17 cellular contexts compared by ENCODE assay signal in genomic region chr3:172293093-172293492, GRCh38.
"Had no signal": no experiment of that assay in that cellular context is flagged by ENCODE, and none has a peak within 500 bp of the region (broad histone marks: within the 10 kb centered on the region; RNA-seq: fewer than 3 reads in every experiment).

No MANE protein-coding gene starts in this region.

- H3K27me3 ChIP-seq: esophagus squamous epithelium, tibial artery, upper lobe of left lung, uterus had no signal

- H3K27ac Mint-ChIP-seq: memory B cell; mesothelial cell of epicardium; nephron; stimulated activated memory B cell treated with anti-CD40 and anti-IgM and Interleukin-4, amounts not matched to agents 10 μg/mL and 1 μg/mL and 100 μg/mL, for 72 hours; stimulated activated naive CD8-positive, alpha-beta T cell treated with anti-CD3 and anti-CD28 coated beads, Interleukin-15, Interleukin-2, amounts not matched to agents 100 ng/mL and 50 ng/mL, for 24 hours had no signal

- H3K4me3 Mint-ChIP-seq: memory B cell; mesothelial cell of epicardium; nephron; stimulated activated memory B cell treated with anti-CD40 and anti-IgM and Interleukin-4, amounts not matched to agents 10 μg/mL and 1 μg/mL and 100 μg/mL, for 72 hours; stimulated activated naive CD8-positive, alpha-beta T cell treated with anti-CD3 and anti-CD28 coated beads, Interleukin-15, Interleukin-2, amounts not matched to agents 100 ng/mL and 50 ng/mL, for 24 hours had no signal

- H3K4me1 ChIP-seq: uterus had no signal

- H3K9me3 ChIP-seq: esophagus squamous epithelium, lower lobe of right lung, tibial artery, upper lobe of left lung, uterus had no signal

- H3K36me3 ChIP-seq: uterus had no signal

- H3K9me3 Mint-ChIP-seq: nephron; stimulated activated naive CD8-positive, alpha-beta T cell treated with anti-CD3 and anti-CD28 coated beads, Interleukin-15, Interleukin-2, amounts not matched to agents 100 ng/mL and 50 ng/mL, for 24 hours had no signal

- H3K27ac ChIP-seq: esophagus squamous epithelium, lower lobe of right lung, tibial artery, uterus had no signal

- DNase-seq: dermis blood vessel endothelial cell; esophagus squamous epithelium; foreskin fibroblast; hippocampal formation; kidney glomerular epithelial cell; lower lobe of right lung; stimulated activated CD4-positive, alpha-beta T cell treated with anti-CD3 and anti-CD28 coated beads, Interleukin-4, amount 100 ng/mL, for 1 hour; stimulated activated CD8-positive, alpha-beta memory T cell treated with anti-CD3 and anti-CD28 coated beads, Interleukin-4, amount 100 ng/mL, for 48 hours; tibial artery; upper lobe of left lung; uterus had no signal

- ATAC-seq: left lobe of liver; lower lobe of right lung; stimulated activated memory B cell treated with anti-CD40 and anti-IgM and Interleukin-4, amounts not matched to agents 10 μg/mL and 1 μg/mL and 100 μg/mL, for 72 hours had no signal

- H3K4me3 ChIP-seq: esophagus squamous epithelium, lower lobe of right lung, tibial artery, upper lobe of left lung, uterus had no signal

- H3K27me3 Mint-ChIP-seq: memory B cell; stimulated activated memory B cell treated with anti-CD40 and anti-IgM and Interleukin-4, amounts not matched to agents 10 μg/mL and 1 μg/mL and 100 μg/mL, for 72 hours; stimulated activated naive CD8-positive, alpha-beta T cell treated with anti-CD3 and anti-CD28 coated beads, Interleukin-15, Interleukin-2, amounts not matched to agents 100 ng/mL and 50 ng/mL, for 24 hours had no signal
